ENCODE assay signal across 1 cellular context in the genomic region with DNA sequence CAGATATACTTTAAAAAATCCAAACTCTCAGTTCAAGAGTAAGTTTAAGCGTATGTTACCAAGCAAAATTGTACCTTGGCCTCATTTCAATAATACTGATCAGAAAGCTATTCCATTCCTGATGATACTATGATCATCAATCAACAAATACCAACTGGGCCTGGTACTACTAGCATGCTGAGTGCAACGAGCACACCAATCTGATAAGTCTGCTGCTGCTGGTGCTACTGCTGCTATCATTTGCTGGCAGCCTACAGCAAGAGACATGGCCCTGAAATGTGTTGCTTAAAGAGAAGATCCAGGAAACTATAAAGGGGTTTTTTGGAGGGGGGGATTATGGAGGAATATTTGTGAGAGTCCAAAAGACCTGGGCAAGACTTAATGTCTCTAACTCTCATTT.
A peak's percentile ranks its signal among the peaks of the same experiment; 100 is the strongest.
TF ChIP-seq lines count a peak whose summit lies in the region.

No MANE protein-coding gene starts in this region.

TF ChIP-seq in K562, 482 proteins besides CTCF, POLR2A, EP300 and RAD21 (continued from another document):
- TF ChIP-seq, protein P1, sequence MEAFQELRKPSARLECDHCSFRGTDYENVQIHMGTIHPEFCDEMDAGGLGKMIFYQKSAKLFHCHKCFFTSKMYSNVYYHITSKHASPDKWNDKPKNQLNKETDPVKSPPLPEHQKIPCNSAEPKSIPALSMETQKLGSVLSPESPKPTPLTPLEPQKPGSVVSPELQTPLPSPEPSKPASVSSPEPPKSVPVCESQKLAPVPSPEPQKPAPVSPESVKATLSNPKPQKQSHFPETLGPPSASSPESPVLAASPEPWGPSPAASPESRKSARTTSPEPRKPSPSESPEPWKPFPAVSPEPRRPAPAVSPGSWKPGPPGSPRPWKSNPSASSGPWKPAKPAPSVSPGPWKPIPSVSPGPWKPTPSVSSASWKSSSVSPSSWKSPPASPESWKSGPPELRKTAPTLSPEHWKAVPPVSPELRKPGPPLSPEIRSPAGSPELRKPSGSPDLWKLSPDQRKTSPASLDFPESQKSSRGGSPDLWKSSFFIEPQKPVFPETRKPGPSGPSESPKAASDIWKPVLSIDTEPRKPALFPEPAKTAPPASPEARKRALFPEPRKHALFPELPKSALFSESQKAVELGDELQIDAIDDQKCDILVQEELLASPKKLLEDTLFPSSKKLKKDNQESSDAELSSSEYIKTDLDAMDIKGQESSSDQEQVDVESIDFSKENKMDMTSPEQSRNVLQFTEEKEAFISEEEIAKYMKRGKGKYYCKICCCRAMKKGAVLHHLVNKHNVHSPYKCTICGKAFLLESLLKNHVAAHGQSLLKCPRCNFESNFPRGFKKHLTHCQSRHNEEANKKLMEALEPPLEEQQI (IDR thresholded peaks at IDR 0.05) = no peak
- no peak for TF ChIP-seq ZNF561 (CRISPR knock-in tag; conservative IDR thresholded peaks at IDR 0.05)
- no peak for TF ChIP-seq CHCHD3 (CRISPR knock-in tag; IDR thresholded peaks at IDR 0.05)
- TF ChIP-seq CBFA2T2 (conservative IDR thresholded peaks at IDR 0.05) = peak; percentile 53
- TF ChIP-seq XRCC5 (IDR thresholded peaks at IDR 0.05; ENCODE audit: low read depth, low read length) = no peak
- TF ChIP-seq, protein P2, sequence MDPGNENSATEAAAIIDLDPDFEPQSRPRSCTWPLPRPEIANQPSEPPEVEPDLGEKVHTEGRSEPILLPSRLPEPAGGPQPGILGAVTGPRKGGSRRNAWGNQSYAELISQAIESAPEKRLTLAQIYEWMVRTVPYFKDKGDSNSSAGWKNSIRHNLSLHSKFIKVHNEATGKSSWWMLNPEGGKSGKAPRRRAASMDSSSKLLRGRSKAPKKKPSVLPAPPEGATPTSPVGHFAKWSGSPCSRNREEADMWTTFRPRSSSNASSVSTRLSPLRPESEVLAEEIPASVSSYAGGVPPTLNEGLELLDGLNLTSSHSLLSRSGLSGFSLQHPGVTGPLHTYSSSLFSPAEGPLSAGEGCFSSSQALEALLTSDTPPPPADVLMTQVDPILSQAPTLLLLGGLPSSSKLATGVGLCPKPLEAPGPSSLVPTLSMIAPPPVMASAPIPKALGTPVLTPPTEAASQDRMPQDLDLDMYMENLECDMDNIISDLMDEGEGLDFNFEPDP (CRISPR knock-in tag; IDR thresholded peaks at IDR 0.05) = no peak
- TF ChIP-seq NR1H2 (CRISPR knock-in tag; IDR thresholded peaks at IDR 0.05) = no peak
- no peak for TF ChIP-seq E2F3 (CRISPR knock-in tag; IDR thresholded peaks at IDR 0.05)
TF ChIP-seq in K562: peak in this region for 34.
